2 cellular contexts compared by ENCODE assay signal in genomic region chr1:167554028-167554779, GRCh38.
A peak's percentile ranks its signal among the peaks of the same experiment; 100 is the strongest.
TF ChIP-seq lines count a peak whose summit lies in the region.

No MANE protein-coding gene starts in this region.

TF ChIP-seq in HEK293T, 16 proteins besides CTCF, POLR2A, EP300 and RAD21 (continued from another document):
- no peak for TF ChIP-seq FOXM1 (IDR thresholded peaks at IDR 0.05; ENCODE audit: borderline replicate concordance)

TF ChIP-seq in H1, 55 proteins besides CTCF, POLR2A, EP300 and RAD21:
- TF ChIP-seq SIN3A (conservative IDR thresholded peaks at IDR 0.05 in 1 of 2, IDR thresholded peaks at IDR 0.05 in 1 of 2; ENCODE audit: low read depth in 1 of 2, low read length in 2 of 2): 0 out of 4 replicates have a peak, but pooled peaks of 1 of the 2 experiments have one; percentile 68
- peak; percentile 53 for TF ChIP-seq TAF7 (optimal IDR thresholded peaks at IDR 0.05; ENCODE audit: borderline replicate concordance, low read depth, low read length)
- TF ChIP-seq SAP30 (IDR thresholded peaks at IDR 0.05; ENCODE audit: insufficient read depth, insufficient replicate concordance, low read length): peak; percentile 52
- TF ChIP-seq CBX5 (IDR thresholded peaks at IDR 0.05; ENCODE audit: low read depth, low read length): no peak
- TF ChIP-seq CHD7 (IDR thresholded peaks at IDR 0.05; ENCODE audit: insufficient replicate concordance, low read length): peak; percentile 61
- TF ChIP-seq SIX5 (IDR thresholded peaks at IDR 0.05; ENCODE audit: low read depth, low read length): no peak
- no peak for TF ChIP-seq GABPA (IDR thresholded peaks at IDR 0.05; ENCODE audit: borderline replicate concordance, insufficient read depth, low read length)
- TF ChIP-seq HDAC2 (IDR thresholded peaks at IDR 0.05; ENCODE audit: borderline replicate concordance in 1 of 2, low read depth in 2 of 2, low read length in 2 of 2): 0 out of 4 replicates have a peak, but pooled peaks of 1 of the 2 experiments have one; percentile 36
- TF ChIP-seq POU5F1 (IDR thresholded peaks at IDR 0.05; ENCODE audit: low read depth, low read length): no peak
